ENCODE assay signal across 2 cellular contexts in the genomic region with DNA sequence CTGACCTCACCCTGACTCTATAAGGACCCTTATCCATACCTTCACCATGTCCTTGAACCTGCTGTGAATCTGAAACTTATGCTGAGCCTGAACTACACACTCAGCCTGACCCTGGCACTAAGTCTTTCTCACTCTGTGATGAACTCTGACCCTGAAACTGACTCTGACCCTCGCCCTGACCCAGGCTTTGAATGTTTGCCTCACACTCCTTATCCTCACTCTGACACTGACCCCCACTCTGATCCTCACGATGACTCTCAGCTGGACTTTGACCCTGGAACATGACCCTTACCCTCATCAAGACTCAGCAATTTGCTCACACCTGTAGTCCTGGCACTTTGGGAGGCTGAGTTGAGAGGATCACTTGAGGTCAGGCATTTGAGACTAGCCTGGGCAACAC.
A peak's percentile ranks its signal among the peaks of the same experiment; 100 is the strongest.
TF ChIP-seq lines count a peak whose summit lies in the region.

No MANE protein-coding gene starts in this region.

TF ChIP-seq in K562, 482 proteins besides CTCF, POLR2A, EP300 and RAD21:
- TF ChIP-seq ZNF121 (CRISPR knock-in tag; conservative IDR thresholded peaks at IDR 0.05) (0 out of 2 replicates have a peak, but pooled peaks have one; percentile 12), SETDB1 (IDR thresholded peaks at IDR 0.05; ENCODE audit: low read length) (no peak), NR2C1 (IDR thresholded peaks at IDR 0.05) (peak; percentile 72), NR2C1 (tag; IDR thresholded peaks at IDR 0.05) (peak; percentile 60; the same call in 1 of the 2 replicates), NCOA1 (IDR thresholded peaks at IDR 0.05; ENCODE audit: low read depth) (no peak), RBBP5 (IDR thresholded peaks at IDR 0.05; ENCODE audit: borderline replicate concordance, insufficient read depth, low read length, poor library complexity, severe bottlenecking) (no peak), FUS (optimal IDR thresholded peaks at IDR 0.05; ENCODE audit: low read depth, low read length) (no peak), PTBP1 (IDR thresholded peaks at IDR 0.05; ENCODE audit: low read depth, low read length) (no peak)
- TF ChIP-seq, protein P1, sequence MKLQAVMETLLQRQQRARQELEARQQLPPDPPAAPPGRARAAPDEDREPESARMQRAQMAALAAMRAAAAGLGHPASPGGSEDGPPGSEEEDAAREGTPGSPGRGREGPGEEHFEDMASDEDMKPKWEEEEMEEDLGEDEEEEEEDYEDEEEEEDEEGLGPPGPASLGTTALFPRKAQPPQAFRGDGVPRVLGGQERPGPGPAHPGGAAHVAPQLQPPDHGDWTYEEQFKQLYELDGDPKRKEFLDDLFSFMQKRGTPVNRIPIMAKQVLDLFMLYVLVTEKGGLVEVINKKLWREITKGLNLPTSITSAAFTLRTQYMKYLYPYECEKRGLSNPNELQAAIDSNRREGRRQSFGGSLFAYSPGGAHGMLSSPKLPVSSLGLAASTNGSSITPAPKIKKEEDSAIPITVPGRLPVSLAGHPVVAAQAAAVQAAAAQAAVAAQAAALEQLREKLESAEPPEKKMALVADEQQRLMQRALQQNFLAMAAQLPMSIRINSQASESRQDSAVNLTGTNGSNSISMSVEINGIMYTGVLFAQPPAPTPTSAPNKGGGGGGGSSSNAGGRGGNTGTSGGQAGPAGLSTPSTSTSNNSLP (IDR thresholded peaks at IDR 0.05; ENCODE audit: borderline replicate concordance, low read depth, low read length), result no peak
- TF ChIP-seq, protein P2, sequence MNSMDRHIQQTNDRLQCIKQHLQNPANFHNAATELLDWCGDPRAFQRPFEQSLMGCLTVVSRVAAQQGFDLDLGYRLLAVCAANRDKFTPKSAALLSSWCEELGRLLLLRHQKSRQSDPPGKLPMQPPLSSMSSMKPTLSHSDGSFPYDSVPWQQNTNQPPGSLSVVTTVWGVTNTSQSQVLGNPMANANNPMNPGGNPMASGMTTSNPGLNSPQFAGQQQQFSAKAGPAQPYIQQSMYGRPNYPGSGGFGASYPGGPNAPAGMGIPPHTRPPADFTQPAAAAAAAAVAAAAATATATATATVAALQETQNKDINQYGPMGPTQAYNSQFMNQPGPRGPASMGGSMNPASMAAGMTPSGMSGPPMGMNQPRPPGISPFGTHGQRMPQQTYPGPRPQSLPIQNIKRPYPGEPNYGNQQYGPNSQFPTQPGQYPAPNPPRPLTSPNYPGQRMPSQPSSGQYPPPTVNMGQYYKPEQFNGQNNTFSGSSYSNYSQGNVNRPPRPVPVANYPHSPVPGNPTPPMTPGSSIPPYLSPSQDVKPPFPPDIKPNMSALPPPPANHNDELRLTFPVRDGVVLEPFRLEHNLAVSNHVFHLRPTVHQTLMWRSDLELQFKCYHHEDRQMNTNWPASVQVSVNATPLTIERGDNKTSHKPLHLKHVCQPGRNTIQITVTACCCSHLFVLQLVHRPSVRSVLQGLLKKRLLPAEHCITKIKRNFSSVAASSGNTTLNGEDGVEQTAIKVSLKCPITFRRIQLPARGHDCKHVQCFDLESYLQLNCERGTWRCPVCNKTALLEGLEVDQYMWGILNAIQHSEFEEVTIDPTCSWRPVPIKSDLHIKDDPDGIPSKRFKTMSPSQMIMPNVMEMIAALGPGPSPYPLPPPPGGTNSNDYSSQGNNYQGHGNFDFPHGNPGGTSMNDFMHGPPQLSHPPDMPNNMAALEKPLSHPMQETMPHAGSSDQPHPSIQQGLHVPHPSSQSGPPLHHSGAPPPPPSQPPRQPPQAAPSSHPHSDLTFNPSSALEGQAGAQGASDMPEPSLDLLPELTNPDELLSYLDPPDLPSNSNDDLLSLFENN (IDR thresholded peaks at IDR 0.05; ENCODE audit: low read depth in 2 of 2, low read length in 2 of 2), result no peak
- TF ChIP-seq, protein P3, sequence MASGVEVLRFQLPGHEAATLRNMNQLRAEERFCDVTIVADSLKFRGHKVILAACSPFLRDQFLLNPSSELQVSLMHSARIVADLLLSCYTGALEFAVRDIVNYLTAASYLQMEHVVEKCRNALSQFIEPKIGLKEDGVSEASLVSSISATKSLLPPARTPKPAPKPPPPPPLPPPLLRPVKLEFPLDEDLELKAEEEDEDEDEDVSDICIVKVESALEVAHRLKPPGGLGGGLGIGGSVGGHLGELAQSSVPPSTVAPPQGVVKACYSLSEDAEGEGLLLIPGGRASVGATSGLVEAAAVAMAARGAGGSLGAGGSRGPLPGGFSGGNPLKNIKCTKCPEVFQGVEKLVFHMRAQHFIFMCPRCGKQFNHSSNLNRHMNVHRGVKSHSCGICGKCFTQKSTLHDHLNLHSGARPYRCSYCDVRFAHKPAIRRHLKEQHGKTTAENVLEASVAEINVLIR (CRISPR knock-in tag; IDR thresholded peaks at IDR 0.05), result no peak
- TF ChIP-seq, protein P4, sequence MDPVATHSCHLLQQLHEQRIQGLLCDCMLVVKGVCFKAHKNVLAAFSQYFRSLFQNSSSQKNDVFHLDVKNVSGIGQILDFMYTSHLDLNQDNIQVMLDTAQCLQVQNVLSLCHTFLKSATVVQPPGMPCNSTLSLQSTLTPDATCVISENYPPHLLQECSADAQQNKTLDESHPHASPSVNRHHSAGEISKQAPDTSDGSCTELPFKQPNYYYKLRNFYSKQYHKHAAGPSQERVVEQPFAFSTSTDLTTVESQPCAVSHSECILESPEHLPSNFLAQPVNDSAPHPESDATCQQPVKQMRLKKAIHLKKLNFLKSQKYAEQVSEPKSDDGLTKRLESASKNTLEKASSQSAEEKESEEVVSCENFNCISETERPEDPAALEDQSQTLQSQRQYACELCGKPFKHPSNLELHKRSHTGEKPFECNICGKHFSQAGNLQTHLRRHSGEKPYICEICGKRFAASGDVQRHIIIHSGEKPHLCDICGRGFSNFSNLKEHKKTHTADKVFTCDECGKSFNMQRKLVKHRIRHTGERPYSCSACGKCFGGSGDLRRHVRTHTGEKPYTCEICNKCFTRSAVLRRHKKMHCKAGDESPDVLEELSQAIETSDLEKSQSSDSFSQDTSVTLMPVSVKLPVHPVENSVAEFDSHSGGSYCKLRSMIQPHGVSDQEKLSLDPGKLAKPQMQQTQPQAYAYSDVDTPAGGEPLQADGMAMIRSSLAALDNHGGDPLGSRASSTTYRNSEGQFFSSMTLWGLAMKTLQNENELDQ (CRISPR knock-in tag; IDR thresholded peaks at IDR 0.05; ENCODE audit: borderline replicate concordance), result no peak

TF ChIP-seq in H1, 55 proteins besides CTCF, POLR2A, EP300 and RAD21:
- TF ChIP-seq CREB1 (IDR thresholded peaks at IDR 0.05) (no peak), PHF8 (conservative IDR thresholded peaks at IDR 0.05; ENCODE audit: low read depth, low read length) (no peak)
